9 cellular contexts compared by ENCODE assay signal in the genomic region with DNA sequence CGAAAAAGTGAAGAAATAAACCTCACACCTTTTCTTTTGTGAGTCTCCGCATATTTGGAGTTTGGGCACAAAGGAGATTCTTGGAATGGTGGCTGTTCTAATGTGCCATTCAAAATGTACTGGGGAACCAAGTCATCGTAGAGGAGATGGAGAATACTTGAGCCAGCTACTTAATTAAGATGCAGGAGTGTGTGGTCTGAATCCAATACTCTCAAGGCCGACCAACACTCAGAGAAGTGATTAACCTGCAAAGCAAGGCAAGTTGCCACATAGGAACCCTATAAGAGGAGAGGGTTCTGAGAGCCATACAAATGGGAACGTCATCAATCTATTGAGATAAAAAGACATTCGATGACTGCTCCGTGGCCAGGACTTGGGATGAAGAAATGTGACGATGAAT.
"Had no signal": no experiment of that assay in that cellular context is flagged by ENCODE, and none has a peak within 500 bp of the region (broad histone marks: within the 10 kb centered on the region; RNA-seq: fewer than 3 reads in every experiment).

No MANE protein-coding gene starts in this region.

- H3K36me3 ChIP-seq: HAP-1 had no signal

- H3K27ac ChIP-seq: GM23248 had no signal

- ATAC-seq: HCT116, K562 had no signal

- DNase-seq: GM23248, GOT3, H7, HFFc6, IMR-90, KG1 had no signal

- H3K4me1 ChIP-seq: HAP-1 had no signal

- H3K9me3 ChIP-seq: HAP-1 had no signal

- H3K4me3 ChIP-seq: GM23248, HAP-1, K562 had no signal
